In genomic region chr10:123157210-123157609, GRCh38 we compare ENCODE assay signal across 12 cellular contexts. TPM values are rescaled to one million over a fixed set of nuclear protein-coding genes. Genes with fewer than 3 reads are reported as not detected.
DNase-seq lines count a peak whose midpoint lies in the region; TF ChIP-seq lines count a peak whose summit lies in the region.
"Had no signal": no experiment of that assay in that cellular context is flagged by ENCODE, and none has a peak within 500 bp of the region (broad histone marks: within the 10 kb centered on the region; RNA-seq: fewer than 3 reads in every experiment).

No MANE protein-coding gene starts in this region.

- H3K79me2 ChIP-seq in KMS-11 (ENCODE audit: insufficient read depth, low read depth): peaks cover 74% of the 10 kb centered on the region

- no peak overlapping the region for H3K27ac ChIP-seq in KMS-11
- H3K27ac ChIP-seq in effector memory CD4-positive, alpha-beta T cell (ENCODE audit: insufficient read depth, low read length, poor library complexity, severe bottlenecking): no peak overlapping the region
- H3K27ac ChIP-seq: gastrocnemius medialis had no signal

- H3K4me3 Mint-ChIP-seq in activated T-helper 1 cell treated with anti-CD3 and anti-CD28 coated beads, Interleukin-12 subunit alpha, Interleukin-12 subunit beta, Interleukin-2, Interleukin-4 antibody, amounts not matched to agents 30 ng/mL and 10 ng/mL and 1 ng/mL, durations not matched to agents 14 hours and 24 hours and 36 hours: peak overlapping the region; percentile 69

- H3K4me1 ChIP-seq in KMS-11 (ENCODE audit: low read depth, poor library complexity, severe bottlenecking): peaks cover 48% of the 10 kb centered on the region
- peaks cover 40% of the 10 kb centered on the region for H3K4me1 ChIP-seq in effector memory CD4-positive, alpha-beta T cell (ENCODE audit: control insufficient read depth, insufficient read depth, low read length, poor library complexity, severe bottlenecking)

- peak overlapping the region; percentile 13 for H3K27ac Mint-ChIP-seq in activated T-helper 1 cell treated with anti-CD3 and anti-CD28 coated beads, Interleukin-12 subunit alpha, Interleukin-12 subunit beta, Interleukin-2, Interleukin-4 antibody, amounts not matched to agents 30 ng/mL and 10 ng/mL and 1 ng/mL, durations not matched to agents 14 hours and 24 hours and 36 hours

- no peaks in the 10 kb centered on the region for H3K9me3 ChIP-seq in effector memory CD4-positive, alpha-beta T cell (ENCODE audit: control insufficient read depth, low read length)
- H3K9me3 ChIP-seq: gastrocnemius medialis had no signal

- peaks cover 50% of the 10 kb centered on the region for H3K36me3 Mint-ChIP-seq in activated T-helper 1 cell treated with anti-CD3 and anti-CD28 coated beads, Interleukin-12 subunit alpha, Interleukin-12 subunit beta, Interleukin-2, Interleukin-4 antibody, amounts not matched to agents 30 ng/mL and 10 ng/mL and 1 ng/mL, durations not matched to agents 14 hours and 24 hours and 36 hours (ENCODE audit: low read depth)

- H2AFZ ChIP-seq in KMS-11 (ENCODE audit: low read depth): no peak overlapping the region

- H3K27me3 Mint-ChIP-seq in activated T-helper 1 cell treated with anti-CD3 and anti-CD28 coated beads, Interleukin-12 subunit alpha, Interleukin-12 subunit beta, Interleukin-2, Interleukin-4 antibody, amounts not matched to agents 30 ng/mL and 10 ng/mL and 1 ng/mL, durations not matched to agents 14 hours and 24 hours and 36 hours (ENCODE audit: insufficient read depth): no peaks in the 10 kb centered on the region

- H3K4me3 ChIP-seq in KMS-11 (IDR thresholded peaks at IDR 0.05; ENCODE audit: insufficient read depth, low read depth, low read length): no peak overlapping the region
- no peak overlapping the region for H3K4me3 ChIP-seq in effector memory CD4-positive, alpha-beta T cell (ENCODE audit: insufficient read depth, low read depth, low read length, poor library complexity, severe bottlenecking)
- H3K4me3 ChIP-seq: gastrocnemius medialis had no signal

- peaks cover 20% of the 10 kb centered on the region; the same call in 1 of the 2 replicates for H3K36me3 ChIP-seq in KMS-11 (ENCODE audit: insufficient read depth)
- H3K36me3 ChIP-seq in effector memory CD4-positive, alpha-beta T cell (ENCODE audit: control insufficient read depth, insufficient read depth, low read length): peaks cover 21% of the 10 kb centered on the region

- DNase-seq in EH (ENCODE audit: low read depth) (peak; percentile 61), kidney glomerular epithelial cell (lab: John Stamatoyannopoulos, UW) (peak; percentile 53), CD1c-positive myeloid dendritic cell (ENCODE audit: extremely low spot score) (no peak)
- no peak for DNase-seq in activated T-helper 1 cell treated with anti-CD3 and anti-CD28 coated beads, Interleukin-12 subunit alpha, Interleukin-12 subunit beta, Interleukin-2, Interleukin-4 antibody, amounts not matched to agents 30 ng/mL and 10 ng/mL and 1 ng/mL, durations not matched to agents 14 hours and 24 hours and 36 hours (ENCODE audit: low spot score)
- DNase-seq in effector CD4-positive, alpha-beta T cell: no peak
- DNase-seq in effector memory CD4-positive, alpha-beta T cell: no peak
- DNase-seq: amniotic stem cell, gastrocnemius medialis, midbrain, NCI-H1930 had no signal

- H4K20me1 ChIP-seq in KMS-11 (ENCODE audit: insufficient read depth): peaks cover 21% of the 10 kb centered on the region

- H3K4me2 ChIP-seq in KMS-11: peak overlapping the region; percentile 22; the same call in 1 of the 2 replicates

- H3K9ac ChIP-seq in KMS-11: no peak overlapping the region

- intact Hi-C loops in activated T-helper 1 cell treated with anti-CD3 and anti-CD28 coated beads, Interleukin-12 subunit alpha, Interleukin-12 subunit beta, Interleukin-2, Interleukin-4 antibody, amounts not matched to agents 30 ng/mL and 10 ng/mL and 1 ng/mL, durations not matched to agents 14 hours and 24 hours and 36 hours (cut with micrococcal nuclease): loop anchor here (10.0 kb wide), 3 partner anchors 1068 to 1568 kb away; partner anchors contain the start of gene ATE1

- peaks cover 68% of the 10 kb centered on the region for H3K4me1 Mint-ChIP-seq in activated T-helper 1 cell treated with anti-CD3 and anti-CD28 coated beads, Interleukin-12 subunit alpha, Interleukin-12 subunit beta, Interleukin-2, Interleukin-4 antibody, amounts not matched to agents 30 ng/mL and 10 ng/mL and 1 ng/mL, durations not matched to agents 14 hours and 24 hours and 36 hours (ENCODE audit: low read depth)

- no peaks in the 10 kb centered on the region for H3K27me3 ChIP-seq in KMS-11 (ENCODE audit: insufficient read depth, low read depth)
- H3K27me3 ChIP-seq in effector memory CD4-positive, alpha-beta T cell (replicated peaks; ENCODE audit: control insufficient read depth, insufficient read depth, low read length, poor library complexity, severe bottlenecking): no peaks in the 10 kb centered on the region

- H3K9me3 Mint-ChIP-seq in activated T-helper 1 cell treated with anti-CD3 and anti-CD28 coated beads, Interleukin-12 subunit alpha, Interleukin-12 subunit beta, Interleukin-2, Interleukin-4 antibody, amounts not matched to agents 30 ng/mL and 10 ng/mL and 1 ng/mL, durations not matched to agents 14 hours and 24 hours and 36 hours: no peaks in the 10 kb centered on the region

- TF ChIP-seq CTCF in KMS-11 (conservative IDR thresholded peaks at IDR 0.05; ENCODE audit: low read depth, low read length): no peak

RNA-seq across cellular contexts. Expression of gene BUB3, which starts 3.0 kb away (rescaled TPM):
- 197 and 201 TPM in 2 replicates for total RNA-seq in activated T-helper 1 cell treated with anti-CD3 and anti-CD28 coated beads, Interleukin-12 subunit alpha, Interleukin-12 subunit beta, Interleukin-2, Interleukin-4 antibody, amounts not matched to agents 30 ng/mL and 10 ng/mL and 1 ng/mL, durations not matched to agents 14 hours and 24 hours and 36 hours

RNA-seq across cellular contexts. Expression of gene HMX2, which starts 9.3 kb away (rescaled TPM):
- total RNA-seq in activated T-helper 1 cell treated with anti-CD3 and anti-CD28 coated beads, Interleukin-12 subunit alpha, Interleukin-12 subunit beta, Interleukin-2, Interleukin-4 antibody, amounts not matched to agents 30 ng/mL and 10 ng/mL and 1 ng/mL, durations not matched to agents 14 hours and 24 hours and 36 hours: not detected in 2 replicates
- total RNA-seq: gastrocnemius medialis, subcutaneous adipose tissue had no signal

RNA-seq across cellular contexts. Expression of gene HMX3, which starts 21.4 kb away (rescaled TPM):
- not detected in 2 replicates for total RNA-seq in activated T-helper 1 cell treated with anti-CD3 and anti-CD28 coated beads, Interleukin-12 subunit alpha, Interleukin-12 subunit beta, Interleukin-2, Interleukin-4 antibody, amounts not matched to agents 30 ng/mL and 10 ng/mL and 1 ng/mL, durations not matched to agents 14 hours and 24 hours and 36 hours
- total RNA-seq: gastrocnemius medialis, subcutaneous adipose tissue had no signal

Comparison
In these comparisons a context has a peak if more than half of its experiments do, and no peak if none do; other contexts are left out.
1. DNase-seq: peak in EH (single experiment) and kidney glomerular epithelial cell (single experiment); none in activated T-helper 1 cell treated with anti-CD3 and anti-CD28 coated beads, Interleukin-12 subunit alpha, Interleukin-12 subunit beta, Interleukin-2, Interleukin-4 antibody, amounts not matched to agents 30 ng/mL and 10 ng/mL and 1 ng/mL, durations not matched to agents 14 hours and 24 hours and 36 hours (single experiment), CD1c-positive myeloid dendritic cell (single experiment), effector CD4-positive, alpha-beta T cell (single experiment) and effector memory CD4-positive, alpha-beta T cell (0 of 3).